3 cellular contexts compared by ENCODE assay signal in genomic region chr16:58026705-58027340, GRCh38.
TF ChIP-seq lines count a peak whose summit lies in the region.

No MANE protein-coding gene starts in this region.

TF ChIP-seq in SK-N-SH, 30 proteins besides CTCF, POLR2A, EP300 and RAD21:
- TF ChIP-seq RCOR1 (IDR thresholded peaks at IDR 0.05; ENCODE audit: low read length) = no peak
- TF ChIP-seq YY1 (IDR thresholded peaks at IDR 0.05; ENCODE audit: low read depth) = no peak
- no peak for TF ChIP-seq PBX3 (IDR thresholded peaks at IDR 0.05)
- no peak for TF ChIP-seq ZBTB33 (IDR thresholded peaks at IDR 0.05; ENCODE audit: borderline replicate concordance, low read depth)
- TF ChIP-seq USF2 (IDR thresholded peaks at IDR 0.05; ENCODE audit: borderline replicate concordance, low read depth, low read length) = no peak

TF ChIP-seq in SK-N-SH treated with all-trans-retinoic acid at 6 μM for 48 hours, 23 proteins besides CTCF, POLR2A, EP300 and RAD21:
- TF ChIP-seq PATZ1 (CRISPR knock-in tag; IDR thresholded peaks at IDR 0.05; ENCODE audit: borderline replicate concordance) (no peak), ZFP30 (CRISPR knock-in tag; IDR thresholded peaks at IDR 0.05) (no peak)

TF ChIP-seq in K562, 482 proteins besides CTCF, POLR2A, EP300 and RAD21:
- TF ChIP-seq USF1 (CRISPR knock-in tag; IDR thresholded peaks at IDR 0.05) (no peak), MAZ (CRISPR knock-in tag; conservative IDR thresholded peaks at IDR 0.05 in 1 of 2, IDR thresholded peaks at IDR 0.05 in 1 of 2) (peak in 1 of 2 experiments; percentile 68; a peak in 2 of 4 replicates), ESRRB (CRISPR knock-in tag; IDR thresholded peaks at IDR 0.05; ENCODE audit: borderline replicate concordance) (no peak), MYBL2 (IDR thresholded peaks at IDR 0.05; ENCODE audit: low read depth) (no peak), MYBL2 (CRISPR knock-in tag; IDR thresholded peaks at IDR 0.05; ENCODE audit: borderline replicate concordance) (no peak), TFAP4 (CRISPR knock-in tag; IDR thresholded peaks at IDR 0.05; ENCODE audit: borderline replicate concordance) (0 out of 2 replicates have a peak, but pooled peaks have one; percentile 24), ZBTB7A (IDR thresholded peaks at IDR 0.05; ENCODE audit: borderline replicate concordance, control insufficient read depth, low read depth, low read length) (peak; percentile 86), ZNF740 (CRISPR knock-in tag; IDR thresholded peaks at IDR 0.05) (peak; percentile 69; the same call in 1 of the 2 replicates), ZNF740 (tag; IDR thresholded peaks at IDR 0.05) (no peak), SIN3A (IDR thresholded peaks at IDR 0.05; ENCODE audit: borderline replicate concordance in 2 of 2, control insufficient read depth in 1 of 2, low read depth in 2 of 2, low read length in 2 of 2) (no peak), KDM5B (IDR thresholded peaks at IDR 0.05; ENCODE audit: insufficient replicate concordance, low read depth, low read length) (peak; percentile 22), EGR1 (conservative IDR thresholded peaks at IDR 0.05) (peak; percentile 57)
